12 cellular contexts compared by ENCODE assay signal in the genomic region with DNA sequence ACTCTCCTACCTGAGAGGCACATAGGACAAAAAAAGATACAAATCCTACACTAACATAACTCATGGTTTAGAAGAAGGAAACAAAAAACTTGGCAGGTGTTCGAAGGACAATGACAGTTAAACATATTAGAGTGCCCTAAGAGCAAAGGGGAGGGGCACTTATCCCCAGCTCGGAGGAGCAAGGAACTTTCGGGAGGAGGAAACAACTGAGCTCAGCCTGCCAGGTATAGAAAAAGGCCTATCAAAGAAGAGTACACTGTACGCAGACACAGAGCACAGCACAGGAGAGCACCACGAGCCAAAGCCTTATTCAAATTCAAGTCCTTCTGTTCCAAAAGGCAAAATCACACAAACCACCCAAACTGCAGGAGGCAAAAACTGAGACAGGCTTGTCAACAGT.
DNase-seq lines count a peak whose midpoint lies in the region; ATAC-seq and TF ChIP-seq lines count a peak whose summit lies in the region.
"Had no signal": no experiment of that assay in that cellular context is flagged by ENCODE, and none has a peak within 500 bp of the region (broad histone marks: within the 10 kb centered on the region; RNA-seq: fewer than 3 reads in every experiment).

No MANE protein-coding gene starts in this region.

- CTCF ChIA-PET in naive thymus-derived CD4-positive, alpha-beta T cell (lab: Charles Lee), result no interaction called here

- TF ChIP-seq CTCF in esophagus muscularis mucosa (IDR thresholded peaks at IDR 0.05), result no peak
- no peak for TF ChIP-seq CTCF in nephron progenitor cell (IDR thresholded peaks at IDR 0.05)
- TF ChIP-seq CTCF in vagina (IDR thresholded peaks at IDR 0.05), result no peak

- intact Hi-C loops in esophagus muscularis mucosa (cut with DNase I), result no loop called here
- intact Hi-C loops in vagina (cut with DNase I), result no loop called here
- intact Hi-C loops in naive thymus-derived CD4-positive, alpha-beta T cell (cut with micrococcal nuclease), result no loop called here

- 33% methylated on average over 5 of the region's 5 CpGs for WGBS in esophagus muscularis mucosa

- POLR2A ChIA-PET in naive thymus-derived CD4-positive, alpha-beta T cell (lab: Charles Lee), result no interaction called here

- H3K4me1 Mint-ChIP-seq in stimulated activated naive CD8-positive, alpha-beta T cell treated with anti-CD3 and anti-CD28 coated beads, Interleukin-15, Interleukin-2, amounts not matched to agents 100 ng/mL and 50 ng/mL, for 24 hours (ENCODE audit: low read depth), result peaks cover 13% of the 10 kb centered on the region
- H3K4me1 Mint-ChIP-seq in nephron progenitor cell, result peaks cover 33% of the 10 kb centered on the region
- H3K4me1 Mint-ChIP-seq in naive thymus-derived CD4-positive, alpha-beta T cell, result peaks cover 16 to 50% (median 45%) of the 10 kb centered on the region in 7 donors

- H3K9me3 ChIP-seq in esophagus muscularis mucosa (peaks cover 0 to 3% (median 0%) of the 10 kb centered on the region in 4 donors), vagina (no peaks in the 10 kb centered on the region)
- H3K9me3 ChIP-seq in naive thymus-derived CD4-positive, alpha-beta T cell (ENCODE audit: control insufficient read depth in 2 of 3, low read length in 3 of 3), result no peaks in the 10 kb centered on the region

- ATAC-seq in stimulated activated naive CD8-positive, alpha-beta T cell treated with anti-CD3 and anti-CD28 coated beads, Interleukin-15, Interleukin-2, amounts not matched to agents 100 U/mL and 50 U/mL, for 24 hours, result no peak
- ATAC-seq in HG02610 (IDR thresholded peaks at IDR 0.05; ENCODE audit: unreplicated experiment), result no peak
- ATAC-seq in naive thymus-derived CD4-positive, alpha-beta T cell, result no peak

- no peaks in the 10 kb centered on the region for H3K27me3 Mint-ChIP-seq in stimulated activated naive CD8-positive, alpha-beta T cell treated with anti-CD3 and anti-CD28 coated beads, Interleukin-15, Interleukin-2, amounts not matched to agents 100 ng/mL and 50 ng/mL, for 24 hours
- peaks cover 3% of the 10 kb centered on the region for H3K27me3 Mint-ChIP-seq in nephron progenitor cell (ENCODE audit: low read depth, poor library complexity)
- no peaks in the 10 kb centered on the region for H3K27me3 Mint-ChIP-seq in naive thymus-derived CD4-positive, alpha-beta T cell

- no peak overlapping the region for H3K4me3 Mint-ChIP-seq in stimulated activated naive CD8-positive, alpha-beta T cell treated with anti-CD3 and anti-CD28 coated beads, Interleukin-15, Interleukin-2, amounts not matched to agents 100 ng/mL and 50 ng/mL, for 24 hours
- no peak overlapping the region for H3K4me3 Mint-ChIP-seq in nephron progenitor cell
- no peak overlapping the region for H3K4me3 Mint-ChIP-seq in naive thymus-derived CD4-positive, alpha-beta T cell

- peaks cover 0 to 15% (median 11%) of the 10 kb centered on the region in 4 donors for H3K36me3 ChIP-seq in esophagus muscularis mucosa
- peaks cover 0 to 7% of the 10 kb centered on the region in 2 donors for H3K36me3 ChIP-seq in vagina
- peaks cover 0 to 52% (median 3%) of the 10 kb centered on the region in 3 experiments for H3K36me3 ChIP-seq in naive thymus-derived CD4-positive, alpha-beta T cell (ENCODE audit: control insufficient read depth in 2 of 3, insufficient read depth in 3 of 3, low read length in 3 of 3)

- no peak overlapping the region for H3K4me3 ChIP-seq in esophagus muscularis mucosa
- H3K4me3 ChIP-seq in vagina, result no peak overlapping the region
- no peak overlapping the region for H3K4me3 ChIP-seq in naive thymus-derived CD4-positive, alpha-beta T cell (ENCODE audit: low read length)

- no peak for TF ChIP-seq POLR2A in esophagus muscularis mucosa (IDR thresholded peaks at IDR 0.05; ENCODE audit: low read depth)
- TF ChIP-seq POLR2A in vagina (IDR thresholded peaks at IDR 0.05), result no peak

- peaks cover 53% of the 10 kb centered on the region for H3K36me3 Mint-ChIP-seq in stimulated activated naive CD8-positive, alpha-beta T cell treated with anti-CD3 and anti-CD28 coated beads, Interleukin-15, Interleukin-2, amounts not matched to agents 100 ng/mL and 50 ng/mL, for 24 hours (ENCODE audit: low read depth)
- peaks cover 66% of the 10 kb centered on the region for H3K36me3 Mint-ChIP-seq in nephron progenitor cell (ENCODE audit: low read depth)
- peaks cover 32 to 87% (median 66%) of the 10 kb centered on the region in 5 donors for H3K36me3 Mint-ChIP-seq in naive thymus-derived CD4-positive, alpha-beta T cell

- peak overlapping the region; percentile 49 to 63 (median 56) for H3K27ac ChIP-seq in esophagus muscularis mucosa (replicated peaks in 1 of 4)
- H3K27ac ChIP-seq in vagina, result peak overlapping the region; percentile 22
- H3K27ac ChIP-seq in naive thymus-derived CD4-positive, alpha-beta T cell (ENCODE audit: low read depth, low read length), result no peak overlapping the region
- H3K27ac ChIP-seq: RWPE1 had no signal

- no peak for TF ChIP-seq EP300 in esophagus muscularis mucosa (IDR thresholded peaks at IDR 0.05)

- no peaks in the 10 kb centered on the region for H3K27me3 ChIP-seq in esophagus muscularis mucosa
- H3K27me3 ChIP-seq in vagina, result no peaks in the 10 kb centered on the region
- no peaks in the 10 kb centered on the region for H3K27me3 ChIP-seq in naive thymus-derived CD4-positive, alpha-beta T cell (ENCODE audit: control insufficient read depth in 2 of 2, insufficient read depth in 2 of 2, low read length in 2 of 2)

- no peak for DNase-seq in stimulated activated naive CD8-positive, alpha-beta T cell treated with anti-CD3 and anti-CD28 coated beads, Interleukin-15, Interleukin-2, amounts not matched to agents 100 U/mL and 50 U/mL, for 24 hours
- DNase-seq in esophagus muscularis mucosa (ENCODE audit: extremely low spot score) (no peak), nephron progenitor cell (no peak), vagina (ENCODE audit: extremely low spot score in 2 of 2) (no peak), KBM-7 (no peak)
- DNase-seq in naive thymus-derived CD4-positive, alpha-beta T cell, result no peak
- DNase-seq: NCI-H187 treated with DMSO at 0.1 percent for 48 hours; stimulated activated CD4-positive, alpha-beta T cell treated with anti-CD3 and anti-CD28 coated beads, Interleukin-1b, Interleukin-23, amount 100 ng/mL, for 48 hours; stimulated activated CD8-positive, alpha-beta memory T cell treated with anti-CD3 and anti-CD28 coated beads, Interleukin-4, amount 100 ng/mL, for 48 hours had no signal

- H3K9me3 Mint-ChIP-seq in stimulated activated naive CD8-positive, alpha-beta T cell treated with anti-CD3 and anti-CD28 coated beads, Interleukin-15, Interleukin-2, amounts not matched to agents 100 ng/mL and 50 ng/mL, for 24 hours, result peaks cover 6% of the 10 kb centered on the region
- peaks cover 25% of the 10 kb centered on the region for H3K9me3 Mint-ChIP-seq in nephron progenitor cell
- peaks cover 0 to 13% (median 6%) of the 10 kb centered on the region in 11 donors for H3K9me3 Mint-ChIP-seq in naive thymus-derived CD4-positive, alpha-beta T cell

- in situ Hi-C loops in KBM-7 (cut with MboI; ENCODE audit: low pct_unique_long_range_greater_than_20kb, low sequenced_read_pairs), result no loop called here

- H3K4me1 ChIP-seq in esophagus muscularis mucosa (peaks cover 34 to 49% (median 48%) of the 10 kb centered on the region in 4 donors), vagina (peaks cover 19% of the 10 kb centered on the region)
- H3K4me1 ChIP-seq in naive thymus-derived CD4-positive, alpha-beta T cell (ENCODE audit: control insufficient read depth in 2 of 2, insufficient read depth in 2 of 2, low read length in 2 of 2), result no peaks in the 10 kb centered on the region

- peak overlapping the region; percentile 58 for H3K27ac Mint-ChIP-seq in stimulated activated naive CD8-positive, alpha-beta T cell treated with anti-CD3 and anti-CD28 coated beads, Interleukin-15, Interleukin-2, amounts not matched to agents 100 ng/mL and 50 ng/mL, for 24 hours
- peak overlapping the region; percentile 88 for H3K27ac Mint-ChIP-seq in nephron progenitor cell
- peak overlapping the region in 3 of 9 donors; percentile 11 to 60 (median 14) for H3K27ac Mint-ChIP-seq in naive thymus-derived CD4-positive, alpha-beta T cell
